Comparison of ENCODE assay signal across 22 cellular contexts in the genomic region with DNA sequence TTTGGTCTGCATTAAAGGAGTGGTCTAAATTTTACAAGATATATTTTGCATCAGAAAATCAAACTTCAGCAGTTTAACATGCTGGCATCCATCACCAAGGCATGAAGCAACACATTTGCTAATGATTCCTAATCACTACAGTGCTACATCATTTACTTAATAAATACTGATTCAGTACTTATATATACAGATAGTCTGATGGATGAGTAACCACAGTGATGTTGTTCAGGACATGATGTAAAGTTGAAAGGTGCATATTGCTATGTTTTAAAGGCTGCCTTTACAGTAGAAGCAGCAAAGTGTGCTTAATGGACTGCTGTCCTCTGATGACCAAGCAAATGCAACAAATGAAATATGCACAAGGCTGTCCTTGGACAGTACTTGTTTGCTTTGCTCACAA. TPM values are rescaled to one million over a fixed set of nuclear protein-coding genes. Genes with fewer than 3 reads are reported as not detected.
DNase-seq lines count a peak whose midpoint lies in the region; ATAC-seq, FAIRE-seq and TF ChIP-seq lines count a peak whose summit lies in the region.
"Had no signal": no experiment of that assay in that cellular context is flagged by ENCODE, and none has a peak within 500 bp of the region (broad histone marks: within the 10 kb centered on the region; RNA-seq: fewer than 3 reads in every experiment).

No MANE protein-coding gene starts in this region.

- no peak overlapping the region for H3K4me3 Mint-ChIP-seq in activated naive CD4-positive, alpha-beta T cell treated with anti-CD3 and anti-CD28 coated beads for 36 hours
- H3K4me3 Mint-ChIP-seq in activated T-helper 2 cell treated with anti-CD3 and anti-CD28 coated beads, Interferon-gamma antibody, Interleukin-2, Interleukin-4, amounts not matched to agents 10 μg/mL and 5 μg/mL and 100 μg/mL, durations not matched to agents 14 hours and 24 hours and 36 hours (ENCODE audit: low read depth): no peak overlapping the region
- H3K4me3 Mint-ChIP-seq: GM23338, HFFc6, neural crest cell, T-cell had no signal

- H3K9me3 Mint-ChIP-seq in activated naive CD4-positive, alpha-beta T cell treated with anti-CD3 and anti-CD28 coated beads for 36 hours: no peaks in the 10 kb centered on the region
- no peaks in the 10 kb centered on the region for H3K9me3 Mint-ChIP-seq in activated T-helper 2 cell treated with anti-CD3 and anti-CD28 coated beads, Interferon-gamma antibody, Interleukin-2, Interleukin-4, amounts not matched to agents 10 μg/mL and 5 μg/mL and 100 μg/mL, durations not matched to agents 14 hours and 24 hours and 36 hours
- H3K9me3 Mint-ChIP-seq: GM23338, HFFc6, neural crest cell, T-cell had no signal

- FAIRE-seq in keratinocyte (lab: Jason Lieb, UNC): no peak
- FAIRE-seq: endometrium, G401.6 had no signal

- no peaks in the 10 kb centered on the region for H3K9me1 ChIP-seq in keratinocyte (ENCODE audit: control insufficient read depth, extremely low read depth, insufficient read depth, low read length)

- H3K79me2 ChIP-seq in keratinocyte (ENCODE audit: control insufficient read depth, insufficient read depth, low read length): no peaks in the 10 kb centered on the region

- H3K27ac ChIP-seq in keratinocyte (ENCODE audit: control insufficient read depth, insufficient read depth, low read length): peak overlapping the region; percentile 11
- H3K27ac ChIP-seq: gastroesophageal sphincter, right atrium auricular region, spleen, upper lobe of left lung had no signal

- H3K36me3 ChIP-seq in keratinocyte (ENCODE audit: control insufficient read depth in 2 of 2, extremely low read depth in 1 of 2, insufficient read depth in 2 of 2, low read length in 2 of 2): peaks cover 30 to 34% of the 10 kb centered on the region in 2 experiments

- dilution Hi-C loops in keratinocyte (cut with MboI; ENCODE audit: extremely low pct_ligation_motif_present, low sequenced_read_pairs): no loop called here

- H3K27me3 Mint-ChIP-seq in activated naive CD4-positive, alpha-beta T cell treated with anti-CD3 and anti-CD28 coated beads for 36 hours (ENCODE audit: low read depth): no peaks in the 10 kb centered on the region
- no peaks in the 10 kb centered on the region for H3K27me3 Mint-ChIP-seq in activated T-helper 2 cell treated with anti-CD3 and anti-CD28 coated beads, Interferon-gamma antibody, Interleukin-2, Interleukin-4, amounts not matched to agents 10 μg/mL and 5 μg/mL and 100 μg/mL, durations not matched to agents 14 hours and 24 hours and 36 hours (ENCODE audit: low read depth)
- H3K27me3 Mint-ChIP-seq: T-cell had no signal

- TF ChIP-seq CTCF in keratinocyte (optimal IDR thresholded peaks at IDR 0.05 in 1 of 3, IDR thresholded peaks at IDR 0.05 in 1 of 3, conservative IDR thresholded peaks at IDR 0.05 in 1 of 3; ENCODE audit: extremely low read depth in 1 of 3, insufficient read depth in 2 of 3, low read length in 3 of 3): no peak

- peaks cover 31% of the 10 kb centered on the region for H3K36me3 Mint-ChIP-seq in activated naive CD4-positive, alpha-beta T cell treated with anti-CD3 and anti-CD28 coated beads for 36 hours (ENCODE audit: low read depth)
- H3K36me3 Mint-ChIP-seq in activated T-helper 2 cell treated with anti-CD3 and anti-CD28 coated beads, Interferon-gamma antibody, Interleukin-2, Interleukin-4, amounts not matched to agents 10 μg/mL and 5 μg/mL and 100 μg/mL, durations not matched to agents 14 hours and 24 hours and 36 hours (ENCODE audit: low read depth): peaks cover 78% of the 10 kb centered on the region

- intact Hi-C loops in activated naive CD4-positive, alpha-beta T cell treated with anti-CD3 and anti-CD28 coated beads for 36 hours (cut with micrococcal nuclease): loop anchor here (1.0 kb wide), 1 partner anchor 14 kb away; no protein-coding TSS in a partner anchor
- intact Hi-C loops in activated T-helper 2 cell treated with anti-CD3 and anti-CD28 coated beads, Interferon-gamma antibody, Interleukin-2, Interleukin-4, amounts not matched to agents 10 μg/mL and 5 μg/mL and 100 μg/mL, durations not matched to agents 14 hours and 24 hours and 36 hours (cut with micrococcal nuclease): no loop called here

- peaks cover 24% of the 10 kb centered on the region for H3K4me1 Mint-ChIP-seq in activated naive CD4-positive, alpha-beta T cell treated with anti-CD3 and anti-CD28 coated beads for 36 hours (ENCODE audit: low read depth)
- peaks cover 9% of the 10 kb centered on the region for H3K4me1 Mint-ChIP-seq in activated T-helper 2 cell treated with anti-CD3 and anti-CD28 coated beads, Interferon-gamma antibody, Interleukin-2, Interleukin-4, amounts not matched to agents 10 μg/mL and 5 μg/mL and 100 μg/mL, durations not matched to agents 14 hours and 24 hours and 36 hours (ENCODE audit: low read depth)
- H3K4me1 Mint-ChIP-seq: GM23338, neural crest cell had no signal

- no peak overlapping the region for H3K9ac ChIP-seq in keratinocyte (ENCODE audit: control insufficient read depth, extremely low read depth, insufficient read depth, low read length)

- H3K27me3 ChIP-seq in keratinocyte (ENCODE audit: control insufficient read depth, extremely low read depth, insufficient read depth, low read length): no peaks in the 10 kb centered on the region
- H3K27me3 ChIP-seq: gastroesophageal sphincter, right atrium auricular region, spleen, upper lobe of left lung had no signal

- peaks cover 18% of the 10 kb centered on the region for H3K4me1 ChIP-seq in keratinocyte (ENCODE audit: control insufficient read depth, extremely low read depth, insufficient read depth, low read length)
- H3K4me1 ChIP-seq: right atrium auricular region, spleen, upper lobe of left lung had no signal

- peak overlapping the region; percentile 41 for H3K27ac Mint-ChIP-seq in activated naive CD4-positive, alpha-beta T cell treated with anti-CD3 and anti-CD28 coated beads for 36 hours
- H3K27ac Mint-ChIP-seq in activated T-helper 2 cell treated with anti-CD3 and anti-CD28 coated beads, Interferon-gamma antibody, Interleukin-2, Interleukin-4, amounts not matched to agents 10 μg/mL and 5 μg/mL and 100 μg/mL, durations not matched to agents 14 hours and 24 hours and 36 hours: peak overlapping the region; percentile 61
- H3K27ac Mint-ChIP-seq: GM23338, HFFc6 had no signal

- peak overlapping the region; percentile 37 for H3K4me2 ChIP-seq in keratinocyte (ENCODE audit: control insufficient read depth, extremely low read depth, insufficient read depth, low read depth, low read length)
- H3K4me2 ChIP-seq: GM23338 had no signal

- ATAC-seq in HG03108 (IDR thresholded peaks at IDR 0.05; ENCODE audit: unreplicated experiment): no peak
- ATAC-seq: gastroesophageal sphincter, GM23338, T-cell had no signal

- H3K4me3 ChIP-seq in keratinocyte (ENCODE audit: control insufficient read depth in 2 of 3, extremely low read depth in 1 of 3, insufficient read depth in 2 of 3, low read depth in 1 of 3, low read length in 3 of 3): no peak overlapping the region
- H3K4me3 ChIP-seq: gastroesophageal sphincter, GM23338, right atrium auricular region, spleen, upper lobe of left lung had no signal

- H4K20me1 ChIP-seq in keratinocyte (ENCODE audit: control insufficient read depth, extremely low read depth, insufficient read depth, low read length): no peaks in the 10 kb centered on the region

- no peak for DNase-seq in activated naive CD4-positive, alpha-beta T cell treated with anti-CD3 and anti-CD28 coated beads for 36 hours
- no peak for DNase-seq in activated naive CD4-positive, alpha-beta T cell treated with anti-CD3 and anti-CD28 coated beads, Interleukin-2, amount 50 U/mL, for 16 hours
- no peak for DNase-seq in activated T-helper 2 cell treated with anti-CD3 and anti-CD28 coated beads, Interferon-gamma antibody, Interleukin-2, Interleukin-4, amounts not matched to agents 10 μg/mL and 5 μg/mL and 100 μg/mL, durations not matched to agents 14 hours and 24 hours and 36 hours (ENCODE audit: low spot score)
- no peak for DNase-seq in keratinocyte (ENCODE audit: low read depth, low spot score)
- DNase-seq in stimulated activated CD4-positive, alpha-beta T cell treated with anti-CD3 and anti-CD28 coated beads, Interleukin-12 subunit alpha, Interleukin-12 subunit beta, amount 100 ng/mL, for 4 hours: no peak
- DNase-seq: activated CD8-positive, alpha-beta memory T cell treated with anti-CD3 and anti-CD28 coated beads for 24 hours; HFFc6; hippocampal formation; mesenchymal stem cell; NCI-H1417; NCI-H748 treated with DMSO at 0.1 percent for 48 hours; spleen; stimulated activated CD4-positive, alpha-beta T cell treated with anti-CD3 and anti-CD28 coated beads, Interleukin-2, amount 100 ng/mL, for 48 hours; T-cell; upper lobe of left lung had no signal

- CTCF ChIA-PET in activated naive CD4-positive, alpha-beta T cell treated with anti-CD3 and anti-CD28 coated beads for 36 hours (lab: Charles Lee): interaction anchor here (0.5 kb wide), 1 partner anchor 91 kb away, joined by 3 read pairs; no protein-coding TSS in a partner anchor

- no peak overlapping the region for H2AFZ ChIP-seq in keratinocyte (ENCODE audit: control insufficient read depth, low read length)
- H2AFZ ChIP-seq: GM23338 had no signal

- no peaks in the 10 kb centered on the region for H3K9me3 ChIP-seq in keratinocyte (ENCODE audit: control insufficient read depth, low read depth, low read length)
- H3K9me3 ChIP-seq: gastroesophageal sphincter, right atrium auricular region, spleen, upper lobe of left lung had no signal

RNA-seq across cellular contexts. Expression of gene SUPT7L, which starts 11.1 kb away (rescaled TPM):
- total RNA-seq in activated naive CD4-positive, alpha-beta T cell treated with anti-CD3 and anti-CD28 coated beads for 36 hours: 10 to 100 TPM; 27.8 to 29.7 TPM
- 32.5 and 37.0 TPM in 2 replicates for total RNA-seq in activated T-helper 2 cell treated with anti-CD3 and anti-CD28 coated beads, Interferon-gamma antibody, Interleukin-2, Interleukin-4, amounts not matched to agents 10 μg/mL and 5 μg/mL and 100 μg/mL, durations not matched to agents 14 hours and 24 hours and 36 hours
- polyA plus RNA-seq in keratinocyte: 30.4 to 39.8 TPM (median 38.5 TPM) in 3 replicates
- 9.7 TPM for polyA plus RNA-seq in keratinocyte (2011; ENCODE audit: low read depth)
- polyA plus RNA-seq in keratinocyte (2011; cell fraction: cytosol; rRNA removed): 19.8 and 27.1 TPM in 2 replicates
- 110 and 119 TPM in 2 replicates for polyA plus RNA-seq in keratinocyte (2011; cell fraction: nucleus; rRNA removed)
- polyA plus RNA-seq in keratinocyte (2012; ENCODE audit: low replicate concordance): 20.7 and 21.2 TPM in 2 replicates
- 21.2 to 31.2 TPM (median 31.2 TPM) in 3 replicates for polyA minus RNA-seq in keratinocyte
- polyA minus RNA-seq in keratinocyte (2011; cell fraction: cytosol; rRNA and poly(A)+ RNA removed): 15.7 TPM
- polyA minus RNA-seq in keratinocyte (2011; cell fraction: nucleus; rRNA and poly(A)+ RNA removed): 28.8 and 34.4 TPM in 2 replicates

RNA-seq across cellular contexts. Expression of gene SLC4A1AP, which starts 11.3 kb away (rescaled TPM):
- 10 to 100 TPM; 21.2 to 22.2 TPM for total RNA-seq in activated naive CD4-positive, alpha-beta T cell treated with anti-CD3 and anti-CD28 coated beads for 36 hours
- total RNA-seq in activated T-helper 2 cell treated with anti-CD3 and anti-CD28 coated beads, Interferon-gamma antibody, Interleukin-2, Interleukin-4, amounts not matched to agents 10 μg/mL and 5 μg/mL and 100 μg/mL, durations not matched to agents 14 hours and 24 hours and 36 hours: 26.7 and 27.8 TPM in 2 replicates
- 10.3 to 17.0 TPM (median 13.5 TPM) in 3 replicates for polyA plus RNA-seq in keratinocyte
- 56.3 TPM for polyA plus RNA-seq in keratinocyte (2011; ENCODE audit: low read depth)
- polyA plus RNA-seq in keratinocyte (2011; cell fraction: cytosol; rRNA removed): 12.6 and 15.0 TPM in 2 replicates
- 20.6 and 27.6 TPM in 2 replicates for polyA plus RNA-seq in keratinocyte (2011; cell fraction: nucleus; rRNA removed)
- 19.9 and 24.1 TPM in 2 replicates for polyA plus RNA-seq in keratinocyte (2012; ENCODE audit: low replicate concordance)
- polyA minus RNA-seq in keratinocyte: 5.0 to 6.8 TPM (median 6.0 TPM) in 3 replicates
- polyA minus RNA-seq in keratinocyte (2011; cell fraction: cytosol; rRNA and poly(A)+ RNA removed): 10.7 TPM
- 8.3 and 10.8 TPM in 2 replicates for polyA minus RNA-seq in keratinocyte (2011; cell fraction: nucleus; rRNA and poly(A)+ RNA removed)

RNA-seq across cellular contexts. Expression of gene GPN1, which starts 23.5 kb away (rescaled TPM):
- total RNA-seq in activated naive CD4-positive, alpha-beta T cell treated with anti-CD3 and anti-CD28 coated beads for 36 hours: 10 to 100 TPM; 44.9 to 45.1 TPM
- 54.3 and 55.9 TPM in 2 replicates for total RNA-seq in activated T-helper 2 cell treated with anti-CD3 and anti-CD28 coated beads, Interferon-gamma antibody, Interleukin-2, Interleukin-4, amounts not matched to agents 10 μg/mL and 5 μg/mL and 100 μg/mL, durations not matched to agents 14 hours and 24 hours and 36 hours
- 77.8 to 103 TPM (median 85.7 TPM) in 3 replicates for polyA plus RNA-seq in keratinocyte
- 56.9 TPM for polyA plus RNA-seq in keratinocyte (2011; ENCODE audit: low read depth)
- polyA plus RNA-seq in keratinocyte (2011; cell fraction: cytosol; rRNA removed): 60.5 and 106 TPM in 2 replicates
- polyA plus RNA-seq in keratinocyte (2011; cell fraction: nucleus; rRNA removed): 60.4 and 65.4 TPM in 2 replicates
- 37.4 and 68.4 TPM in 2 replicates for polyA plus RNA-seq in keratinocyte (2012; ENCODE audit: low replicate concordance)
- polyA minus RNA-seq in keratinocyte: 42.3 to 76.8 TPM (median 65.0 TPM) in 3 replicates
- polyA minus RNA-seq in keratinocyte (2011; cell fraction: cytosol; rRNA and poly(A)+ RNA removed): 58.7 TPM
- polyA minus RNA-seq in keratinocyte (2011; cell fraction: nucleus; rRNA and poly(A)+ RNA removed): 47.4 and 91.5 TPM in 2 replicates

RNA-seq across cellular contexts. Expression of gene CCDC121, which starts 23.5 kb away (rescaled TPM):
- under 1 TPM; 0.17 to 0.30 TPM for total RNA-seq in activated naive CD4-positive, alpha-beta T cell treated with anti-CD3 and anti-CD28 coated beads for 36 hours
- 0.57 and 0.73 TPM in 2 replicates for total RNA-seq in activated T-helper 2 cell treated with anti-CD3 and anti-CD28 coated beads, Interferon-gamma antibody, Interleukin-2, Interleukin-4, amounts not matched to agents 10 μg/mL and 5 μg/mL and 100 μg/mL, durations not matched to agents 14 hours and 24 hours and 36 hours
- 0.86 to 1.1 TPM (median 1.1 TPM) in 3 replicates for polyA plus RNA-seq in keratinocyte
- 0.70 TPM for polyA plus RNA-seq in keratinocyte (2011; ENCODE audit: low read depth)
- 0.40 and 0.89 TPM in 2 replicates for polyA plus RNA-seq in keratinocyte (2011; cell fraction: cytosol; rRNA removed)
- 2.1 TPM in 2 replicates for polyA plus RNA-seq in keratinocyte (2011; cell fraction: nucleus; rRNA removed)
- polyA plus RNA-seq in keratinocyte (2012; ENCODE audit: low replicate concordance): 0.83 and 1.00 TPM in 2 replicates
- polyA minus RNA-seq in keratinocyte: 0.66 to 1.0 TPM (median 0.69 TPM) in 3 replicates
- polyA minus RNA-seq in keratinocyte (2011; cell fraction: cytosol; rRNA and poly(A)+ RNA removed): not detected
- 4.0 and 5.7 TPM in 2 replicates for polyA minus RNA-seq in keratinocyte (2011; cell fraction: nucleus; rRNA and poly(A)+ RNA removed)
